1 cellular context compared by ENCODE assay signal in genomic region chr10:69446229-69446628, GRCh38.
TF ChIP-seq lines count a peak whose summit lies in the region.

No MANE protein-coding gene starts in this region.

TF ChIP-seq in K562, 482 proteins besides CTCF, POLR2A, EP300 and RAD21:
- TF ChIP-seq E2F5 (CRISPR knock-in tag; IDR thresholded peaks at IDR 0.05) (no peak), RBM25 (IDR thresholded peaks at IDR 0.05; ENCODE audit: low read depth, low read length, severe bottlenecking) (peak; percentile 39), CEBPG (CRISPR knock-in tag; IDR thresholded peaks at IDR 0.05) (no peak; the same call in 1 of the 2 replicates), CEBPG (tag; conservative IDR thresholded peaks at IDR 0.05 in 1 of 2, IDR thresholded peaks at IDR 0.05 in 1 of 2) (peak in 1 of 2 experiments; percentile 66; a peak in 2 of 4 replicates), CEBPB (tag; IDR thresholded peaks at IDR 0.05) (peak; percentile 89), ZNF121 (CRISPR knock-in tag; conservative IDR thresholded peaks at IDR 0.05) (peak; percentile 99), ZNF384 (IDR thresholded peaks at IDR 0.05; ENCODE audit: low read depth, low read length) (peak; percentile 62; the same call in 1 of the 2 replicates), DIDO1 (tag; IDR thresholded peaks at IDR 0.05; ENCODE audit: low read depth) (no peak), SMARCA5 (IDR thresholded peaks at IDR 0.05) (peak; percentile 57; the same call in 1 of the 2 replicates)
